13 cellular contexts compared by ENCODE assay signal in genomic region chr5:164358531-164359259, GRCh38.
DNase-seq lines count a peak whose midpoint lies in the region; ATAC-seq and TF ChIP-seq lines count a peak whose summit lies in the region.
"Had no signal": no experiment of that assay in that cellular context is flagged by ENCODE, and none has a peak within 500 bp of the region (broad histone marks: within the 10 kb centered on the region; RNA-seq: fewer than 3 reads in every experiment).

No MANE protein-coding gene starts in this region.

- H3K27ac ChIP-seq in RWPE1 = no peak overlapping the region

- H3K4me3 ChIP-seq in astrocyte of the spinal cord (ENCODE audit: low read depth, low read length) = no peak overlapping the region
- H3K4me3 ChIP-seq in skeletal muscle cell (ENCODE audit: low read depth, low read length) = no peak overlapping the region
- H3K4me3 ChIP-seq in H7 (ENCODE audit: insufficient read depth, low read depth, low read length) = no peak overlapping the region

- in situ Hi-C loops in astrocyte of the spinal cord (cut with HindIII; ENCODE audit: low sequenced_read_pairs) = no loop called here

- H3K36me3 ChIP-seq in H7 (replicated peaks; ENCODE audit: control insufficient read depth, insufficient read depth, low read length) = no peaks in the 10 kb centered on the region

- DNase-seq in astrocyte of the spinal cord (ENCODE audit: low read depth, low spot score) (peak; percentile 55), skeletal muscle cell (ENCODE audit: low read depth) (peak; percentile 31), DMS153 treated with DMSO at 0.1 percent for 48 hours (lab: John Stamatoyannopoulos, UW; ENCODE audit: unreplicated experiment) (no peak), GM10266 (ENCODE audit: extremely low spot score) (no peak), H7 (no peak), RWPE1 (ENCODE audit: low spot score) (no peak)
- DNase-seq: activated naive CD4-positive, alpha-beta T cell treated with anti-CD3 and anti-CD28 coated beads for 36 hours; Calu3; NCI-H1105 treated with DMSO at 0.1 percent for 48 hours; posterior cingulate gyrus had no signal

- POLR2A ChIA-PET in RWPE1 (lab: Yijun Ruan, JAX; ENCODE audit: low non-redundant PET) = no interaction called here

- CTCF ChIA-PET in RWPE1 (lab: Yijun Ruan, JAX) = no interaction called here

- peak; percentile 67 for ATAC-seq in GM19397 (IDR thresholded peaks at IDR 0.05; ENCODE audit: unreplicated experiment)
- ATAC-seq in HG03520 (IDR thresholded peaks at IDR 0.05; ENCODE audit: unreplicated experiment) = peak; percentile 67
- ATAC-seq: Panc1 had no signal

- TF ChIP-seq CTCF in astrocyte of the spinal cord (IDR thresholded peaks at IDR 0.05; ENCODE audit: low read depth, low read length) (no peak), GM10266 (IDR thresholded peaks at IDR 0.05; ENCODE audit: control insufficient read depth, insufficient read depth, low read depth, missing control alignments) (no peak), RWPE1 (conservative IDR thresholded peaks at IDR 0.05; ENCODE audit: low read depth) (no peak)

- H3K27me3 ChIP-seq in H7 (ENCODE audit: control insufficient read depth, insufficient read depth, low read length) = no peaks in the 10 kb centered on the region

Comparison
In these comparisons a context has a peak if more than half of its experiments do, and no peak if none do; other contexts are left out.
1. DNase-seq: peak in astrocyte of the spinal cord (single experiment) and skeletal muscle cell (single experiment); none in DMS153 treated with DMSO at 0.1 percent for 48 hours (single experiment), GM10266 (single experiment), H7 (single experiment) and RWPE1 (single experiment).